ENCODE assay signal across 20 cellular contexts in genomic region chr15:41945701-41946100, GRCh38. TPM values are rescaled to one million over a fixed set of nuclear protein-coding genes. Genes with fewer than 3 reads are reported as not detected.
DNase-seq lines count a peak whose midpoint lies in the region; ATAC-seq, FAIRE-seq and TF ChIP-seq lines count a peak whose summit lies in the region.
"Had no signal": no experiment of that assay in that cellular context is flagged by ENCODE, and none has a peak within 500 bp of the region (broad histone marks: within the 10 kb centered on the region; RNA-seq: fewer than 3 reads in every experiment).

No MANE protein-coding gene starts in this region.

- H4K20me1 ChIP-seq in keratinocyte (ENCODE audit: control insufficient read depth, extremely low read depth, insufficient read depth, low read length), result no peaks in the 10 kb centered on the region

- CTCF ChIA-PET in Panc1 (lab: Charles Lee), result no interaction called here

- peaks cover 2% of the 10 kb centered on the region; the same call in 1 of the 2 replicates for H3K36me3 ChIP-seq in Panc1 (ENCODE audit: control insufficient read depth, insufficient read depth, low read length)
- H3K36me3 ChIP-seq in bronchial epithelial cell (ENCODE audit: control insufficient read depth, insufficient read depth, low read length), result peaks cover 15% of the 10 kb centered on the region
- H3K36me3 ChIP-seq in keratinocyte (ENCODE audit: control insufficient read depth in 2 of 2, extremely low read depth in 1 of 2, insufficient read depth in 2 of 2, low read length in 2 of 2), result peaks cover 13 to 35% of the 10 kb centered on the region in 2 experiments
- peaks cover 0 to 15% (median 7%) of the 10 kb centered on the region in 3 donors for H3K36me3 ChIP-seq in tibial artery

- no peaks in the 10 kb centered on the region for H3K9me3 Mint-ChIP-seq in immature natural killer cell
- H3K9me3 Mint-ChIP-seq: nephron progenitor cell had no signal

- no peak for DNase-seq in Panc1 (ENCODE audit: low read depth, low spot score)
- no peak for DNase-seq in bronchial epithelial cell (ENCODE audit: low read depth)
- DNase-seq in keratinocyte (ENCODE audit: low read depth, low spot score), result no peak
- DNase-seq in tibial artery, result peak in 1 of 2 donors; percentile 41
- no peak for DNase-seq in immature natural killer cell
- DNase-seq in Kasumi-1 (lab: John Stamatoyannopoulos, UW), result no peak
- DNase-seq: activated CD4-positive, alpha-beta T cell treated with anti-CD3 and anti-CD28 coated beads, Interleukin-2, amount 50 U/mL, for 1 hour; activated effector memory CD4-positive, alpha-beta T cell treated with anti-CD3 and anti-CD28 coated beads, Interleukin-2, amount 50 U/mL, for 16 hours; dermis blood vessel endothelial cell; foreskin fibroblast; H7; hypothalamus; midbrain; NCI-H146; nephron progenitor cell; posterior cingulate gyrus; stimulated activated naive CD8-positive, alpha-beta T cell treated with anti-CD3 and anti-CD28 coated beads, Interleukin-15, Interleukin-2, amounts not matched to agents 100 U/mL and 50 U/mL, for 24 hours; upper lobe of right lung had no signal

- peaks cover 3 to 10% (median 6%) of the 10 kb centered on the region in 3 donors for H3K36me3 Mint-ChIP-seq in immature natural killer cell

- peaks cover 2 to 4% (median 3%) of the 10 kb centered on the region in 3 donors for H3K27me3 Mint-ChIP-seq in immature natural killer cell (ENCODE audit: low read depth in 3 of 3)

- peaks cover 71% of the 10 kb centered on the region for H3K4me1 ChIP-seq in Panc1 (ENCODE audit: control insufficient read depth, insufficient read depth, low read length)
- peaks cover 71% of the 10 kb centered on the region for H3K4me1 ChIP-seq in keratinocyte (ENCODE audit: control insufficient read depth, extremely low read depth, insufficient read depth, low read length)
- H3K4me1 ChIP-seq in tibial artery, result peaks cover 0 to 68% (median 46%) of the 10 kb centered on the region in 4 donors

- peak; percentile 33; the same call in 1 of the 2 replicates for ATAC-seq in Panc1
- ATAC-seq in HG02623 (IDR thresholded peaks at IDR 0.05; ENCODE audit: unreplicated experiment), result no peak
- no peak for ATAC-seq in GM18867 (IDR thresholded peaks at IDR 0.05; ENCODE audit: unreplicated experiment)
- ATAC-seq: stimulated activated naive CD8-positive, alpha-beta T cell treated with anti-CD3 and anti-CD28 coated beads, Interleukin-15, Interleukin-2, amounts not matched to agents 100 U/mL and 50 U/mL, for 24 hours; upper lobe of right lung had no signal

- dilution Hi-C loops in keratinocyte (cut with MboI; ENCODE audit: extremely low pct_ligation_motif_present, low sequenced_read_pairs), result no loop called here

- H3K27ac ChIP-seq in Panc1 (ENCODE audit: low read length) (peak overlapping the region; percentile 87), keratinocyte (ENCODE audit: control insufficient read depth, insufficient read depth, low read length) (no peak overlapping the region), tibial artery (peak overlapping the region; percentile 25 to 64)
- H3K27ac ChIP-seq: upper lobe of right lung had no signal

- H3K4me1 Mint-ChIP-seq in immature natural killer cell, result peaks cover 0 to under 1% of the 10 kb centered on the region in 2 donors

- H3K79me2 ChIP-seq in keratinocyte (ENCODE audit: control insufficient read depth, insufficient read depth, low read length), result peaks cover 54% of the 10 kb centered on the region

- H3K4me3 ChIP-seq in Panc1 (ENCODE audit: low read depth in 2 of 2, low read length in 2 of 2) (no peak overlapping the region), bronchial epithelial cell (ENCODE audit: low read depth, low read length) (no peak overlapping the region), keratinocyte (ENCODE audit: control insufficient read depth in 2 of 3, extremely low read depth in 1 of 3, insufficient read depth in 2 of 3, low read depth in 1 of 3, low read length in 3 of 3) (no peak overlapping the region), tibial artery (no peak overlapping the region)
- H3K4me3 ChIP-seq: upper lobe of right lung had no signal

- POLR2A ChIA-PET in Panc1 (lab: Charles Lee), result no interaction called here

- no peak for TF ChIP-seq CTCF in Panc1 (IDR thresholded peaks at IDR 0.05)
- TF ChIP-seq CTCF in bronchial epithelial cell (IDR thresholded peaks at IDR 0.05; ENCODE audit: insufficient read depth, low read length, severe bottlenecking), result no peak
- TF ChIP-seq CTCF in keratinocyte (optimal IDR thresholded peaks at IDR 0.05 in 1 of 3, IDR thresholded peaks at IDR 0.05 in 1 of 3, conservative IDR thresholded peaks at IDR 0.05 in 1 of 3; ENCODE audit: extremely low read depth in 1 of 3, insufficient read depth in 2 of 3, low read length in 3 of 3), result no peak
- no peak for TF ChIP-seq CTCF in tibial artery (IDR thresholded peaks at IDR 0.05)

- H2AFZ ChIP-seq in keratinocyte (ENCODE audit: control insufficient read depth, low read length), result no peak overlapping the region

- no peaks in the 10 kb centered on the region for H3K9me1 ChIP-seq in keratinocyte (ENCODE audit: control insufficient read depth, extremely low read depth, insufficient read depth, low read length)

- no peak overlapping the region for H3K9ac ChIP-seq in keratinocyte (ENCODE audit: control insufficient read depth, extremely low read depth, insufficient read depth, low read length)

- H3K9me3 ChIP-seq in Panc1 (ENCODE audit: control insufficient read depth, insufficient read depth, low read depth, low read length), result no peaks in the 10 kb centered on the region
- H3K9me3 ChIP-seq in keratinocyte (ENCODE audit: control insufficient read depth, low read depth, low read length), result no peaks in the 10 kb centered on the region
- H3K9me3 ChIP-seq in tibial artery, result no peaks in the 10 kb centered on the region
- H3K9me3 ChIP-seq: upper lobe of right lung had no signal

- intact Hi-C loops in Panc1 (cut with micrococcal nuclease; ENCODE audit: unreplicated experiment), result no loop called here
- intact Hi-C loops in tibial artery (cut with DNase I; ENCODE audit: low total_unique reads), result no loop called here

- H3K27me3 ChIP-seq in Panc1 (ENCODE audit: control insufficient read depth, insufficient read depth, low read length), result no peaks in the 10 kb centered on the region
- no peaks in the 10 kb centered on the region for H3K27me3 ChIP-seq in bronchial epithelial cell (ENCODE audit: control insufficient read depth, insufficient read depth, low read length)
- H3K27me3 ChIP-seq in keratinocyte (ENCODE audit: control insufficient read depth, extremely low read depth, insufficient read depth, low read length), result no peaks in the 10 kb centered on the region
- H3K27me3 ChIP-seq in tibial artery, result no peaks in the 10 kb centered on the region
- H3K27me3 ChIP-seq: upper lobe of right lung had no signal

- peak; percentile 52 for FAIRE-seq in bronchial epithelial cell (lab: Jason Lieb, UNC)
- FAIRE-seq in keratinocyte (lab: Jason Lieb, UNC), result peak; percentile 39

- no peak overlapping the region for H3K4me2 ChIP-seq in keratinocyte (ENCODE audit: control insufficient read depth, extremely low read depth, insufficient read depth, low read depth, low read length)

- H3K27ac Mint-ChIP-seq in immature natural killer cell, result no peak overlapping the region

- H3K4me3 Mint-ChIP-seq in immature natural killer cell, result no peak overlapping the region
- H3K4me3 Mint-ChIP-seq: nephron progenitor cell had no signal

- no TSS peak for BruUV-seq in Panc1 (replicated peaks; lab: Mats Ljungman, UMichigan)

- in situ Hi-C loops in Panc1 (cut with HindIII; ENCODE audit: low pct_unique_long_range_greater_than_20kb, low sequenced_read_pairs), result no loop called here

RNA-seq across cellular contexts. Expression of gene EHD4, which starts 26.7 kb away (rescaled TPM):
- total RNA-seq in Panc1 (2021; ENCODE audit: unreplicated experiment) (43.2 TPM), bronchial epithelial cell (21.1 and 28.3 TPM in 2 replicates)
- polyA plus RNA-seq in Panc1 (2012; ENCODE audit: insufficient read length), result 33.9 TPM
- polyA plus RNA-seq in keratinocyte (29.5 to 49.7 TPM (median 31.5 TPM) in 3 replicates), immature natural killer cell (1 to 10 TPM; 5.3 to 7.3 (median 7.0) TPM)
- 8.7 TPM for polyA plus RNA-seq in keratinocyte (2011; ENCODE audit: low read depth)
- polyA plus RNA-seq in keratinocyte (2011; cell fraction: cytosol; rRNA removed), result 28.5 and 34.1 TPM in 2 replicates
- polyA plus RNA-seq in keratinocyte (2011; cell fraction: nucleus; rRNA removed), result 27.7 and 35.2 TPM in 2 replicates
- polyA plus RNA-seq in keratinocyte (2012; ENCODE audit: low replicate concordance), result 21.9 and 42.9 TPM in 2 replicates
- polyA minus RNA-seq in keratinocyte, result 39.6 to 55.1 TPM (median 41.8 TPM) in 3 replicates
- 58.7 TPM for polyA minus RNA-seq in keratinocyte (2011; cell fraction: cytosol; rRNA and poly(A)+ RNA removed)
- 27.5 and 35.1 TPM in 2 replicates for polyA minus RNA-seq in keratinocyte (2011; cell fraction: nucleus; rRNA and poly(A)+ RNA removed)

RNA-seq across cellular contexts. Expression of gene SPTBN5, which starts 51.8 kb away (rescaled TPM):
- total RNA-seq in Panc1 (2021; ENCODE audit: unreplicated experiment), result 2.1 TPM
- 1.6 TPM for polyA plus RNA-seq in Panc1 (2012; ENCODE audit: insufficient read length)
- total RNA-seq in bronchial epithelial cell, result 0.51 and 0.53 TPM in 2 replicates
- polyA plus RNA-seq in keratinocyte, result 0.61 to 1.1 TPM (median 0.66 TPM) in 3 replicates
- polyA plus RNA-seq in keratinocyte (2011; ENCODE audit: low read depth), result 0.46 TPM
- 0.14 and 0.22 TPM in 2 replicates for polyA plus RNA-seq in keratinocyte (2011; cell fraction: cytosol; rRNA removed)
- 3.0 and 3.3 TPM in 2 replicates for polyA plus RNA-seq in keratinocyte (2011; cell fraction: nucleus; rRNA removed)
- 0.64 and 1.9 TPM in 2 replicates for polyA plus RNA-seq in keratinocyte (2012; ENCODE audit: low replicate concordance)
- polyA minus RNA-seq in keratinocyte, result 0.13 to 1.1 TPM (median 0.36 TPM) in 3 replicates
- polyA minus RNA-seq in keratinocyte (2011; cell fraction: cytosol; rRNA and poly(A)+ RNA removed), result not detected
- 0.62 and 1.4 TPM in 2 replicates for polyA minus RNA-seq in keratinocyte (2011; cell fraction: nucleus; rRNA and poly(A)+ RNA removed)
- under 1 TPM in 1 of 3 donors, not detected in 2; 0.06 TPM for polyA plus RNA-seq in immature natural killer cell
